In the genomic region with DNA sequence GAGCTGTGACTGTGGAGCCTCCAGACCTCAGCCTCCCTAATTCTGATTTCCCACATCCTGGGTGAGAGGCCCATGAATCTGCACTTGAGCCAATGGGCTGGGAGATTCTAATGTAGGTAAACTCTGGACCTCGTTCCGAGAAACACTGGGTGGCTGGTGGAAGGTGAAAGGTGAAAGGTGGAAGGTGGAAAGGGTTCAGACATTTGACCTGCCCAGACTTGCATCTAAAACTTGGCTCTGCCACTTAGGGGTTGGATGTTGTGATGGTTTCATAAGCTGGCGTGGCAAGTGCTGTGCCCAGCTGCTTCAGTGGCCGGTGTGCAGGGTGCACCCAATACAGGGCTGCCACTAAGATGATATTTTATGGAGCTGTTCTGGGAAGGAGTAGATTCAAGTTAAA, we compare ENCODE assay signal across 25 cellular contexts. TPM values are rescaled to one million over a fixed set of nuclear protein-coding genes. Genes with fewer than 3 reads are reported as not detected.
"Had no signal": no experiment of that assay in that cellular context is flagged by ENCODE, and none has a peak within 500 bp of the region (broad histone marks: within the 10 kb centered on the region; RNA-seq: fewer than 3 reads in every experiment).

No MANE protein-coding gene starts in this region.

- H3K4me1 ChIP-seq: colonic mucosa, gastrocnemius medialis had no signal

- H3K4me3 ChIP-seq: colonic mucosa, dorsolateral prefrontal cortex, esophagus muscularis mucosa, gastrocnemius medialis, heart right ventricle, left ventricle myocardium inferior, lower lobe of right lung, mucosa of descending colon had no signal

- ATAC-seq: gastrocnemius medialis; heart right ventricle; left cardiac atrium; lower lobe of right lung; mucosa of descending colon; naive thymus-derived CD8-positive, alpha-beta T cell had no signal

- H3K27ac ChIP-seq: colonic mucosa, dorsolateral prefrontal cortex, esophagus muscularis mucosa, gastrocnemius medialis, heart right ventricle, left ventricle myocardium inferior, lower lobe of right lung had no signal

- DNase-seq: colonic mucosa; cortex of kidney; dermis blood vessel endothelial cell; dorsolateral prefrontal cortex; effector CD4-positive, alpha-beta T cell; effector memory CD4-positive, alpha-beta T cell; foreskin melanocyte; gastrocnemius medialis; glutamatergic neuron; head of caudate nucleus; heart right ventricle; hippocampal formation; left cardiac atrium; left ventricle myocardium inferior; lower lobe of right lung; mesenchymal stem cell; mucosa of descending colon; naive B cell; naive thymus-derived CD8-positive, alpha-beta T cell had no signal

- H3K27ac Mint-ChIP-seq: mesothelial cell of epicardium; naive thymus-derived CD8-positive, alpha-beta T cell had no signal

- H3K9me3 ChIP-seq: colonic mucosa, esophagus muscularis mucosa, gastrocnemius medialis, lower lobe of right lung, mucosa of descending colon had no signal

- H3K27me3 ChIP-seq: colonic mucosa, dorsolateral prefrontal cortex, esophagus muscularis mucosa, gastrocnemius medialis, heart right ventricle had no signal

- H3K4me3 Mint-ChIP-seq: mesothelial cell of epicardium; naive B cell; naive thymus-derived CD8-positive, alpha-beta T cell had no signal

- H3K36me3 Mint-ChIP-seq: naive thymus-derived CD8-positive, alpha-beta T cell had no signal

- H3K4me1 Mint-ChIP-seq: mesothelial cell of epicardium had no signal

- H3K36me3 ChIP-seq: colonic mucosa, esophagus muscularis mucosa, gastrocnemius medialis, lower lobe of right lung had no signal

- FAIRE-seq: endothelial cell of umbilical vein, islet of Langerhans, keratinocyte had no signal

RNA-seq across cellular contexts. Expression of a gene that starts 24.8 kb away (rescaled TPM):
- polyA plus RNA-seq: fibroblast of lung; keratinocyte; naive thymus-derived CD8-positive, alpha-beta T cell had no signal
